Comparison of ENCODE assay signal across 8 cellular contexts in the genomic region with DNA sequence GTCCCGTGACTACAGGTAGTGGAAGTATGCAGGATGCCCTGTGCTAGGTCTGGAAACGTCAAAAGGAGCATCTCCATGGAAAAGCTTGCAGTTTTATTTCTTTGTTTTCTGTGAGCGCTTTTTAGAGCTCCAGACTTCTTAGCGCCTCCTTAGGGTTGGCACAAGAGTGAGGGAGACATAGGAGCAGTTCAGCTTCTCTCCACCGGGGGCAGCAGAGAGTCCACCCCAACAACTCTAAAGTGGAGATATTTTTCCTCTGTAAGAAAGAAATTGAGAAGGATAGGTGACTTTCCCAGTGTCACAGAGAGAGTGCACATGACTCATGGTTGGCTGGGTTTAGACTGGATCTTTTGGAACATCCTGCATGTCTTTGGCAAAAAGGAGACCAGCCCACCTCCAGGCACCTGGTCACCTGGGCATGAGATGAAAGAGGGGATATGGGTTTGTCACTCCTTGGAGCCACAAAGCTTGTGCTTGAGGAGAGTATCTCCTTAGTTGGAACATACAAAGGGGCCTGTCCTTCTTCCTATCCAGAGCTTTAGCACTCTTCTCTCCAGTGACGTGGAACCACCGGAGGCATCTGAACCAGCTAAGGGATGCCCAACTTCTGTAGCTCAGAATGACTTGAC.
DNase-seq lines count a peak whose midpoint lies in the region; ATAC-seq and TF ChIP-seq lines count a peak whose summit lies in the region.

No MANE protein-coding gene starts in this region.

- no peaks in the 10 kb centered on the region for H3K4me1 ChIP-seq in upper lobe of left lung
- no peaks in the 10 kb centered on the region for H3K4me1 ChIP-seq in suprapubic skin

- DNase-seq in AG09319 (ENCODE audit: extremely low read depth, low read depth) (no peak), SKM-1 (lab: John Stamatoyannopoulos, UW; ENCODE audit: unreplicated experiment) (peak; percentile 6), globus pallidus (ENCODE audit: low spot score) (peak; percentile 7), upper lobe of left lung (no peak), suprapubic skin (ENCODE audit: low spot score in 2 of 2) (no peak)
- no peak for DNase-seq in stimulated activated naive CD4-positive, alpha-beta T cell (lab: John Stamatoyannopoulos, UW)

- TF ChIP-seq CTCF in AG09319 (IDR thresholded peaks at IDR 0.05; ENCODE audit: low read depth, low read length) (peak; percentile 70), GM12874 (IDR thresholded peaks at IDR 0.05; ENCODE audit: insufficient read depth, low read depth, low read length) (peak; percentile 86), upper lobe of left lung (IDR thresholded peaks at IDR 0.05) (peak in 4 of 6 experiments; percentile 12 to 54 (median 28)), suprapubic skin (IDR thresholded peaks at IDR 0.05) (peak in 1 of 2 donors; percentile 39)

- no peaks in the 10 kb centered on the region for H3K36me3 ChIP-seq in upper lobe of left lung
- H3K36me3 ChIP-seq in suprapubic skin = no peaks in the 10 kb centered on the region

- TF ChIP-seq POLR2A in upper lobe of left lung (IDR thresholded peaks at IDR 0.05) = no peak
- TF ChIP-seq POLR2A in suprapubic skin (IDR thresholded peaks at IDR 0.05) = no peak

- no peak overlapping the region for H3K4me3 ChIP-seq in upper lobe of left lung
- H3K4me3 ChIP-seq in suprapubic skin = no peak overlapping the region

- H3K9me3 ChIP-seq in upper lobe of left lung (no peaks in the 10 kb centered on the region), suprapubic skin (no peaks in the 10 kb centered on the region)

- peak; percentile 85 for ATAC-seq in HG03175 (IDR thresholded peaks at IDR 0.05; ENCODE audit: unreplicated experiment)
- ATAC-seq in upper lobe of left lung (ENCODE audit: low FRiP score in 2 of 2) = no peak

- no peak for TF ChIP-seq EP300 in upper lobe of left lung (IDR thresholded peaks at IDR 0.05)
- no peak for TF ChIP-seq EP300 in suprapubic skin (IDR thresholded peaks at IDR 0.05)

- H3K27me3 ChIP-seq in upper lobe of left lung (no peaks in the 10 kb centered on the region), suprapubic skin (no peaks in the 10 kb centered on the region)

- WGBS in upper lobe of left lung, 2 donors = 60 to 61% methylated on average over 7 of the region's 7 CpGs
- 76% methylated on average over 7 of the region's 7 CpGs for WGBS in suprapubic skin

- H3K27ac ChIP-seq in upper lobe of left lung (no peak overlapping the region), suprapubic skin (no peak overlapping the region)

Comparison
In these comparisons a context has a peak if more than half of its experiments do, and no peak if none do; other contexts are left out.
1. DNase-seq: peak in SKM-1 (single experiment) and globus pallidus (single experiment); none in AG09319 (single experiment), upper lobe of left lung (0 of 2), suprapubic skin (0 of 2) and stimulated activated naive CD4-positive, alpha-beta T cell (0 of 6).